28 cellular contexts compared by ENCODE assay signal in genomic region chrX:150196300-150196699, GRCh38.
"Had no signal": no experiment of that assay in that cellular context is flagged by ENCODE, and none has a peak within 500 bp of the region (broad histone marks: within the 10 kb centered on the region; RNA-seq: fewer than 3 reads in every experiment).

No MANE protein-coding gene starts in this region.

- DNase-seq: activated CD4-positive, alpha-beta memory T cell treated with anti-CD3 and anti-CD28 coated beads for 36 hours; activated CD4-positive, alpha-beta T cell treated with anti-CD3 and anti-CD28 coated beads, Interleukin-2, amount 10 ng/mL, durations not matched to agents 7 days and 5 days; activated CD4-positive, CD25-positive, alpha-beta regulatory T cell treated with anti-CD3 and anti-CD28 coated beads, Interleukin-2, amount 50 U/mL, for 72 hours; activated CD8-positive, alpha-beta memory T cell treated with anti-CD3 and anti-CD28 coated beads for 24 hours; activated naive CD4-positive, alpha-beta T cell treated with anti-CD3 and anti-CD28 coated beads, Interleukin-2, amount 50 U/mL, for 16 hours; activated naive CD8-positive, alpha-beta T cell treated with anti-CD3 and anti-CD28 coated beads, Interleukin-2, amount 10 ng/mL, durations not matched to agents 7 days and 5 days; activated T-cell treated with anti-CD3 and anti-CD28 coated beads, Interleukin-2, amount 50 U/mL, for 4 hours; adrenal gland; anterior cingulate cortex; cerebellar nuclear complex; MG63; MV-4-11; NCI-H1092 treated with DMSO at 0.1 percent for 48 hours; NCI-H1436; NCI-H1694 treated with DMSO at 0.1 percent for 48 hours; NCI-H2081; NCI-H2171 treated with DMSO at 0.1 percent for 48 hours; NCI-H226; NCI-H526; NCI-H774; OCI-M1; Peyer's patch; SHP77; SW 1271 had no signal

- H3K36me3 ChIP-seq: adrenal gland, MG63, Peyer's patch, SJSA1 had no signal

- H3K36me3 Mint-ChIP-seq: activated CD4-positive, alpha-beta memory T cell treated with anti-CD3 and anti-CD28 coated beads for 36 hours; activated naive CD8-positive, alpha-beta T cell treated with anti-CD3 and anti-CD28 coated beads, Interleukin-2, amount 10 ng/mL, durations not matched to agents 7 days and 5 days had no signal

- H3K4me3 ChIP-seq: adrenal gland, MG63, Peyer's patch, SJSA1 had no signal

- H3K27me3 Mint-ChIP-seq: activated CD4-positive, alpha-beta memory T cell treated with anti-CD3 and anti-CD28 coated beads for 36 hours; activated CD4-positive, alpha-beta T cell treated with anti-CD3 and anti-CD28 coated beads, Interleukin-2, amount 10 ng/mL, durations not matched to agents 7 days and 5 days; activated naive CD8-positive, alpha-beta T cell treated with anti-CD3 and anti-CD28 coated beads, Interleukin-2, amount 10 ng/mL, durations not matched to agents 7 days and 5 days had no signal

- H3K9me3 Mint-ChIP-seq: activated CD4-positive, alpha-beta memory T cell treated with anti-CD3 and anti-CD28 coated beads for 36 hours; activated CD4-positive, alpha-beta T cell treated with anti-CD3 and anti-CD28 coated beads, Interleukin-2, amount 10 ng/mL, durations not matched to agents 7 days and 5 days; activated naive CD8-positive, alpha-beta T cell treated with anti-CD3 and anti-CD28 coated beads, Interleukin-2, amount 10 ng/mL, durations not matched to agents 7 days and 5 days; activated T-cell treated with anti-CD3 and anti-CD28 coated beads, Interleukin-2, amount 50 U/mL, for 4 hours; T-helper 2 cell treated with Interferon-gamma antibody and Interleukin-4, amounts not matched to agents 5 μg/mL and 100 μg/mL, for 36 hours had no signal

- H3K4me1 ChIP-seq: Peyer's patch had no signal

- H3K9me3 ChIP-seq: adrenal gland, MG63, Peyer's patch, SJSA1 had no signal

- H3K27me3 ChIP-seq: adrenal gland, MG63, Peyer's patch, SJSA1 had no signal

- H3K27ac ChIP-seq: adrenal gland, Peyer's patch, RWPE1, SJSA1 had no signal

- H3K27ac Mint-ChIP-seq: activated CD4-positive, alpha-beta memory T cell treated with anti-CD3 and anti-CD28 coated beads for 36 hours; activated CD4-positive, alpha-beta T cell treated with anti-CD3 and anti-CD28 coated beads, Interleukin-2, amount 10 ng/mL, durations not matched to agents 7 days and 5 days; activated naive CD8-positive, alpha-beta T cell treated with anti-CD3 and anti-CD28 coated beads, Interleukin-2, amount 10 ng/mL, durations not matched to agents 7 days and 5 days; T-helper 2 cell treated with Interferon-gamma antibody and Interleukin-4, amounts not matched to agents 5 μg/mL and 100 μg/mL, for 36 hours had no signal

- H3K4me3 Mint-ChIP-seq: activated CD4-positive, alpha-beta memory T cell treated with anti-CD3 and anti-CD28 coated beads for 36 hours; activated CD4-positive, alpha-beta T cell treated with anti-CD3 and anti-CD28 coated beads, Interleukin-2, amount 10 ng/mL, durations not matched to agents 7 days and 5 days; activated naive CD8-positive, alpha-beta T cell treated with anti-CD3 and anti-CD28 coated beads, Interleukin-2, amount 10 ng/mL, durations not matched to agents 7 days and 5 days; activated T-cell treated with anti-CD3 and anti-CD28 coated beads, Interleukin-2, amount 50 U/mL, for 4 hours; T-helper 2 cell treated with Interferon-gamma antibody and Interleukin-4, amounts not matched to agents 5 μg/mL and 100 μg/mL, for 36 hours had no signal

- ATAC-seq: activated T-cell treated with anti-CD3 and anti-CD28 coated beads, Interleukin-2, amount 50 U/mL, for 4 hours; SK-N-SH treated with all-trans-retinoic acid at 6 μM for 48 hours had no signal
